ENCODE assay signal across 8 cellular contexts in genomic region chr9:121550569-121551512, GRCh38. TPM values are rescaled to one million over a fixed set of nuclear protein-coding genes. Genes with fewer than 3 reads are reported as not detected.
DNase-seq lines count a peak whose midpoint lies in the region; ATAC-seq and TF ChIP-seq lines count a peak whose summit lies in the region.

No MANE protein-coding gene starts in this region.

- H3K4me2 ChIP-seq in osteoblast (ENCODE audit: insufficient read depth, low read length) = peak overlapping the region; percentile 32

- H3K27me3 ChIP-seq in SJCRH30 = 0 out of 2 replicates have a peak, but pooled peaks cover 2% of the 10 kb centered on the region
- H3K27me3 ChIP-seq in osteoblast (ENCODE audit: insufficient read depth, low read length) = peaks cover 23% of the 10 kb centered on the region
- no peaks in the 10 kb centered on the region for H3K27me3 ChIP-seq in suprapubic skin

- H4K20me1 ChIP-seq in osteoblast (ENCODE audit: insufficient read depth, low read length) = peaks cover 3% of the 10 kb centered on the region

- TF ChIP-seq POLR2A in suprapubic skin (IDR thresholded peaks at IDR 0.05) = no peak

- H3K4me1 ChIP-seq in SJCRH30 (no peaks in the 10 kb centered on the region), osteoblast (ENCODE audit: insufficient read depth, low read length) (peaks cover 8% of the 10 kb centered on the region), suprapubic skin (peaks cover 20% of the 10 kb centered on the region)

- TF ChIP-seq CTCF in LNCaP clone FGC (IDR thresholded peaks at IDR 0.05; ENCODE audit: control insufficient read depth, extremely low read depth, insufficient read depth) = peak; percentile 98
- peak; percentile 74 for TF ChIP-seq CTCF in osteoblast (IDR thresholded peaks at IDR 0.05; ENCODE audit: extremely low read depth, low read depth, low read length)
- TF ChIP-seq CTCF in suprapubic skin (IDR thresholded peaks at IDR 0.05) = peak; percentile 88 to 96

- no peaks in the 10 kb centered on the region for H3K9me3 ChIP-seq in SJCRH30 (replicated peaks)
- H3K9me3 ChIP-seq in osteoblast (ENCODE audit: low read depth, low read length) = no peaks in the 10 kb centered on the region
- H3K9me3 ChIP-seq in suprapubic skin = no peaks in the 10 kb centered on the region

- H3K79me2 ChIP-seq in osteoblast (ENCODE audit: insufficient read depth, low read length) = no peaks in the 10 kb centered on the region

- H3K36me3 ChIP-seq in SJCRH30 (no peaks in the 10 kb centered on the region), osteoblast (ENCODE audit: insufficient read depth, low read length) (no peaks in the 10 kb centered on the region), suprapubic skin (no peaks in the 10 kb centered on the region)

- peak; percentile 77 for DNase-seq in AG08396 (ENCODE audit: low spot score)
- DNase-seq in LNCaP clone FGC (ENCODE audit: low read depth) = no peak
- DNase-seq in SJCRH30 = peak; percentile 84 to 91
- peak; percentile 55 for DNase-seq in activated gamma-delta T cell treated with anti-CD3 and anti-CD28 coated beads, Interleukin-2, amount 50 U/mL, for 16 hours (ENCODE audit: low read depth)
- DNase-seq in globus pallidus (ENCODE audit: low spot score) = peak; percentile 73
- peak; percentile 96 for DNase-seq in osteoblast (ENCODE audit: insufficient read length, low spot score, missing footprints)
- DNase-seq in suprapubic skin (ENCODE audit: low spot score in 2 of 2) = peak; percentile 88 to 89

- peak; percentile 48 for ATAC-seq in GM19023 (IDR thresholded peaks at IDR 0.05; ENCODE audit: unreplicated experiment)

- H2AFZ ChIP-seq in osteoblast (ENCODE audit: low read length) = no peak overlapping the region

- H3K4me3 ChIP-seq in LNCaP clone FGC (ENCODE audit: low read depth, low read length) = peak overlapping the region; percentile 37
- peak overlapping the region; percentile 42 for H3K4me3 ChIP-seq in SJCRH30
- H3K4me3 ChIP-seq in osteoblast (ENCODE audit: insufficient read depth, low read length) = no peak overlapping the region
- H3K4me3 ChIP-seq in suprapubic skin = peak overlapping the region; percentile 38

- no peak overlapping the region for H3K27ac ChIP-seq in SJCRH30
- no peak overlapping the region for H3K27ac ChIP-seq in osteoblast (ENCODE audit: low read depth, low read length)
- no peak overlapping the region for H3K27ac ChIP-seq in suprapubic skin

- TF ChIP-seq EP300 in suprapubic skin (IDR thresholded peaks at IDR 0.05) = no peak

- WGBS in suprapubic skin = 39% methylated on average over 16 of the region's 40 CpGs

RNA-seq across cellular contexts. Expression of gene GGTA1, which starts 51.2 kb away (rescaled TPM):
- not detected in 2 replicates for total RNA-seq in SJCRH30 (2014; rRNA removed; shearing (Covaris generic))
- not detected in 2 replicates for total RNA-seq in osteoblast
- total RNA-seq in suprapubic skin = 1 to 10 TPM; 5.8 to 8.6 (median 6.5) TPM
